1 cellular context compared by ENCODE assay signal in genomic region chr15:65516997-65517865, GRCh38.
TF ChIP-seq lines count a peak whose summit lies in the region.

DPP8 (minus strand) TSS chr15:65517689; CDS start chr15:65512553, 5,136 bp downstream.

TF ChIP-seq in K562, 482 proteins besides CTCF, POLR2A, EP300 and RAD21 (continued from another document and continues in another):
- TF ChIP-seq FOXP4 (CRISPR knock-in tag; IDR thresholded peaks at IDR 0.05; ENCODE audit: borderline replicate concordance), result no peak
- TF ChIP-seq ZFP1 (CRISPR knock-in tag; IDR thresholded peaks at IDR 0.05), result no peak
- TF ChIP-seq GTF2E2 (tag; IDR thresholded peaks at IDR 0.05), result peak; percentile 74
- TF ChIP-seq ZNF511 (CRISPR knock-in tag; IDR thresholded peaks at IDR 0.05), result peak; percentile 90; the same call in 1 of the 2 replicates
- TF ChIP-seq SIN3A (IDR thresholded peaks at IDR 0.05; ENCODE audit: borderline replicate concordance in 2 of 2, control insufficient read depth in 1 of 2, low read depth in 2 of 2, low read length in 2 of 2), result peak in 1 of 2 experiments; percentile 64; a peak in 3 of 4 replicates
- 0 out of 2 replicates have a peak, but pooled peaks have one; percentile 40 for TF ChIP-seq FOXM1 (IDR thresholded peaks at IDR 0.05; ENCODE audit: low read depth)
- TF ChIP-seq FOXM1 (CRISPR knock-in tag; IDR thresholded peaks at IDR 0.05; ENCODE audit: low read depth), result 0 out of 2 replicates have a peak, but pooled peaks have one; percentile 71
- peak; percentile 61 for TF ChIP-seq PKNOX1 (IDR thresholded peaks at IDR 0.05)
- TF ChIP-seq BRD9 (IDR thresholded peaks at IDR 0.05; ENCODE audit: low read depth, partially characterized antibody), result peak; percentile 9
- no peak for TF ChIP-seq TSHZ1 (CRISPR knock-in tag; IDR thresholded peaks at IDR 0.05)
- TF ChIP-seq NFIC (IDR thresholded peaks at IDR 0.05), result peak; percentile 79
- peak; percentile 79 for TF ChIP-seq CREB3L1 (IDR thresholded peaks at IDR 0.05; ENCODE audit: borderline replicate concordance, low read depth)
- TF ChIP-seq EP400 (IDR thresholded peaks at IDR 0.05), result peak; percentile 86
- TF ChIP-seq ZNF639 (CRISPR knock-in tag; conservative IDR thresholded peaks at IDR 0.05 in 1 of 2, IDR thresholded peaks at IDR 0.05 in 1 of 2), result peak in 1 of 2 experiments; percentile 93; a peak in 2 of 4 replicates
- no peak for TF ChIP-seq ID3 (CRISPR knock-in tag; IDR thresholded peaks at IDR 0.05)
- peak; percentile 83; the same call in 1 of the 2 replicates for TF ChIP-seq ID3 (tag; IDR thresholded peaks at IDR 0.05)
- peak; percentile 99 for TF ChIP-seq RBFOX2 (IDR thresholded peaks at IDR 0.05; ENCODE audit: low read depth, low read length)
- peak; percentile 80 for TF ChIP-seq DIDO1 (tag; IDR thresholded peaks at IDR 0.05; ENCODE audit: low read depth)
- no peak for TF ChIP-seq FOS (IDR thresholded peaks at IDR 0.05; ENCODE audit: extremely low read depth, insufficient read length)
- no peak for TF ChIP-seq CLOCK (CRISPR knock-in tag; IDR thresholded peaks at IDR 0.05; ENCODE audit: borderline replicate concordance)
- no peak for TF ChIP-seq DMBX1 (CRISPR knock-in tag; IDR thresholded peaks at IDR 0.05; ENCODE audit: borderline replicate concordance)
- peak; percentile 95 for TF ChIP-seq SUPT5H (IDR thresholded peaks at IDR 0.05)
- TF ChIP-seq POLR2H (tag; IDR thresholded peaks at IDR 0.05; ENCODE audit: low read depth), result peak; percentile 84
- peak; percentile 34; the same call in 1 of the 2 replicates for TF ChIP-seq ZNF583 (CRISPR knock-in tag; IDR thresholded peaks at IDR 0.05)
- peak; percentile 37; the same call in 1 of the 2 replicates for TF ChIP-seq RUNX1 (IDR thresholded peaks at IDR 0.05; ENCODE audit: low read depth)
- peak; percentile 54; the same call in 1 of the 2 replicates for TF ChIP-seq ZBTB7A (IDR thresholded peaks at IDR 0.05; ENCODE audit: borderline replicate concordance, control insufficient read depth, low read depth, low read length)
- TF ChIP-seq CEBPG (CRISPR knock-in tag; IDR thresholded peaks at IDR 0.05), result peak; percentile 57; the same call in 1 of the 2 replicates
- TF ChIP-seq CEBPG (tag; conservative IDR thresholded peaks at IDR 0.05 in 1 of 2, IDR thresholded peaks at IDR 0.05 in 1 of 2), result no peak
- TF ChIP-seq SIX5 (IDR thresholded peaks at IDR 0.05; ENCODE audit: borderline replicate concordance in 1 of 2, insufficient read depth in 1 of 2, low read depth in 1 of 2, low read length in 2 of 2), result peak; percentile 14 to 34; a peak in 1 of 4 replicates
- peak; percentile 86 for TF ChIP-seq TBP (optimal IDR thresholded peaks at IDR 0.05; ENCODE audit: low read depth, low read length)
- TF ChIP-seq ZMIZ1 (IDR thresholded peaks at IDR 0.05; ENCODE audit: low read depth in 2 of 2, low read length in 2 of 2), result peak in 1 of 2 experiments; percentile 71; a peak in 1 of 4 replicates
- TF ChIP-seq MEF2A (IDR thresholded peaks at IDR 0.05; ENCODE audit: control insufficient read depth, low read depth, low read length), result no peak
- TF ChIP-seq TRIM24 (IDR thresholded peaks at IDR 0.05), result peak in 1 of 2 experiments; percentile 47; a peak in 1 of 4 replicates
- TF ChIP-seq ZC3H4 (CRISPR knock-in tag; IDR thresholded peaks at IDR 0.05; ENCODE audit: borderline replicate concordance), result no peak
- TF ChIP-seq KLF13 (tag; IDR thresholded peaks at IDR 0.05; ENCODE audit: borderline replicate concordance, low read depth), result peak; percentile 94
- TF ChIP-seq RBM22 (IDR thresholded peaks at IDR 0.05; ENCODE audit: low read depth, low read length, poor library complexity, severe bottlenecking), result peak; percentile 83
- no peak for TF ChIP-seq PHB (CRISPR knock-in tag; IDR thresholded peaks at IDR 0.05)
- TF ChIP-seq CREM (IDR thresholded peaks at IDR 0.05; ENCODE audit: low read depth), result peak; percentile 82
- TF ChIP-seq HLTF (IDR thresholded peaks at IDR 0.05), result peak; percentile 62; the same call in 1 of the 2 replicates
- 0 out of 2 replicates have a peak, but pooled peaks have one; percentile 55 for TF ChIP-seq TARDBP (IDR thresholded peaks at IDR 0.05)
- TF ChIP-seq ZEB2 (IDR thresholded peaks at IDR 0.05), result peak; percentile 38; the same call in 1 of the 2 replicates
- peak; percentile 56 for TF ChIP-seq L3MBTL2 (IDR thresholded peaks at IDR 0.05)
- peak; percentile 43; the same call in 1 of the 2 replicates for TF ChIP-seq ZNF384 (IDR thresholded peaks at IDR 0.05; ENCODE audit: low read depth, low read length)
- 0 out of 2 replicates have a peak, but pooled peaks have one; percentile 34 for TF ChIP-seq ZZZ3 (IDR thresholded peaks at IDR 0.05)
